In genomic region chr17:82458885-82459424, GRCh38 we compare ENCODE assay signal across 8 cellular contexts. TPM values are rescaled to one million over a fixed set of nuclear protein-coding genes. Genes with fewer than 3 reads are reported as not detected.
DNase-seq lines count a peak whose midpoint lies in the region; ATAC-seq and TF ChIP-seq lines count a peak whose summit lies in the region.

No MANE protein-coding gene starts in this region.

- H3K4me3 Mint-ChIP-seq in WTC11 = peak overlapping the region; percentile 94

- peaks cover 12% of the 10 kb centered on the region for H3K9me3 Mint-ChIP-seq in WTC11

- CTCF ChIA-PET in WTC11 (lab: Charles Lee) = no interaction called here

- DNase-seq in NCI-H748 (lab: John Stamatoyannopoulos, UW; ENCODE audit: unreplicated experiment) (peak; percentile 66), NCI-H748 treated with DMSO at 0.1 percent for 48 hours (lab: John Stamatoyannopoulos, UW) (no peak), WTC11 (ENCODE audit: low spot score) (peak; percentile 38), foreskin fibroblast (peak in 1 of 2 donors; percentile 53), omental fat pad (ENCODE audit: low spot score) (no peak), NCI-H446 (lab: John Stamatoyannopoulos, UW) (no peak)

- TF ChIP-seq CTCF in WTC11 (IDR thresholded peaks at IDR 0.05) (no peak), foreskin fibroblast (IDR thresholded peaks at IDR 0.05; ENCODE audit: low read depth, low read length) (no peak), omental fat pad (IDR thresholded peaks at IDR 0.05) (no peak)

- peak; percentile 13 for ATAC-seq in HG03066 (IDR thresholded peaks at IDR 0.05; ENCODE audit: low read depth, unreplicated experiment)
- ATAC-seq in WTC11 = no peak
- peak; percentile 5 for ATAC-seq in omental fat pad (ENCODE audit: low FRiP score)
- no peak for ATAC-seq in HG02885 (IDR thresholded peaks at IDR 0.05; ENCODE audit: poor library complexity, unreplicated experiment)

- H3K27ac Mint-ChIP-seq in WTC11 = peak overlapping the region; percentile 91

- peaks cover 33% of the 10 kb centered on the region for H3K36me3 Mint-ChIP-seq in WTC11

- no peaks in the 10 kb centered on the region; the same call in 1 of the 2 replicates for H3K27me3 Mint-ChIP-seq in WTC11 (ENCODE audit: low read depth)

- POLR2A ChIA-PET in WTC11 (lab: Charles Lee) = no interaction called here

- H3K4me3 ChIP-seq in foreskin fibroblast (ENCODE audit: low read depth in 1 of 2, low read length in 2 of 2) = peak overlapping the region; percentile 66 to 75

- peaks cover 14% of the 10 kb centered on the region for H3K4me1 Mint-ChIP-seq in WTC11

TF ChIP-seq in WTC11, 78 proteins besides CTCF, POLR2A, EP300 and RAD21:
- TF ChIP-seq GABPB1 (CRISPR knock-in tag; IDR thresholded peaks at IDR 0.05) (peak; percentile 2; the same call in 1 of the 2 replicates), ZNF416 (CRISPR knock-in tag; IDR thresholded peaks at IDR 0.05) (0 out of 2 replicates have a peak, but pooled peaks have one; percentile 25), SP1 (CRISPR knock-in tag; conservative IDR thresholded peaks at IDR 0.05) (no peak), ZNF317 (CRISPR knock-in tag; IDR thresholded peaks at IDR 0.05; ENCODE audit: borderline replicate concordance, low read depth) (no peak), TCF7 (CRISPR knock-in tag; IDR thresholded peaks at IDR 0.05; ENCODE audit: low read depth) (no peak), KAT7 (CRISPR knock-in tag; IDR thresholded peaks at IDR 0.05; ENCODE audit: borderline replicate concordance) (0 out of 2 replicates have a peak, but pooled peaks have one; percentile 12), ZNF232 (CRISPR knock-in tag; IDR thresholded peaks at IDR 0.05) (0 out of 2 replicates have a peak, but pooled peaks have one; percentile 6), IRF1 (CRISPR knock-in tag; IDR thresholded peaks at IDR 0.05) (no peak)
TF ChIP-seq in WTC11: peak in this region for 4.

RNA-seq across cellular contexts. Expression of gene NARF, which starts 0.4 kb away (rescaled TPM):
- total RNA-seq in WTC11 (2021) (96.7 to 125 TPM (median 117 TPM) in 3 replicates), omental fat pad (10 to 100 TPM; 31.8 to 48.7 (median 35.7) TPM)

RNA-seq across cellular contexts. Expression of gene CYBC1, which starts 8.4 kb away (rescaled TPM):
- total RNA-seq in WTC11 (2021) (61.5 to 71.7 TPM (median 65.5 TPM) in 3 replicates), omental fat pad (10 to 100 TPM; 43.8 to 74.6 (median 68.4) TPM)

RNA-seq across cellular contexts. Expression of gene OGFOD3, which starts 40.6 kb away (rescaled TPM):
- total RNA-seq in WTC11 (2021) (20.4 to 24.0 TPM (median 22.5 TPM) in 3 replicates), omental fat pad (10 to 100 TPM; 22.9 to 31.6 (median 28.6) TPM)

RNA-seq across cellular contexts. Expression of gene HEXD, which starts 40.8 kb away (rescaled TPM):
- total RNA-seq in WTC11 (2021) = 36.0 to 40.0 TPM (median 37.1 TPM) in 3 replicates
- 10 to 100 TPM; 29.1 to 66.4 (median 47.3) TPM for total RNA-seq in omental fat pad

Comparison
In these comparisons a context has a peak if more than half of its experiments do, and no peak if none do; other contexts are left out.
1. DNase-seq: peak in NCI-H748 (single experiment) and WTC11 (single experiment); none in NCI-H748 treated with DMSO at 0.1 percent for 48 hours (single experiment), omental fat pad (single experiment) and NCI-H446 (0 of 2).
2. ATAC-seq: peak in HG03066 (single experiment) and omental fat pad (single experiment); none in WTC11 (single experiment) and HG02885 (single experiment).